15 cellular contexts compared by ENCODE assay signal in the genomic region with DNA sequence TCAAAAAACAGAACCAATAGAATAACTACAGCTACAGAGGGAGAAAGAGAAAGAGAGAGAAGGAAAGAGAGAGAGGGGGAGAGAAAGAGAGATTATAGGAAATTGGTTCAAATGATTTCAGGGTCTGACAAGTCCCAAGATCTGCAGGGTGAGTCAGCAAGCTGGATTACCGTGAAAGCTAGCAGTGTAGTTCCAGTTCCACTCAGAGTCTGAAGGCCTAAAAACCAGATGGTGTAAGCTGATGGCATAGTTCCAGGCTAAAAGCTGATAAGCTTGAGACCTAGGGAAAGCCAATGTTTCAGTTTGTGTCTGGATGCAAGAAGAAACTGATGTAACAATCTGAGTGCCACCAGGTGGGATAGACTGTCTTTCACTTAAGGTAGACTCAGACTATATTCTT.
A peak's percentile ranks its signal among the peaks of the same experiment; 100 is the strongest.
DNase-seq lines count a peak whose midpoint lies in the region; ATAC-seq, FAIRE-seq and TF ChIP-seq lines count a peak whose summit lies in the region.
"Had no signal": no experiment of that assay in that cellular context is flagged by ENCODE, and none has a peak within 500 bp of the region (broad histone marks: within the 10 kb centered on the region; RNA-seq: fewer than 3 reads in every experiment).

No MANE protein-coding gene starts in this region.

- intact Hi-C loops in K562 (cut with micrococcal nuclease), result no loop called here
- intact Hi-C loops in CD4-positive, alpha-beta T cell (cut with DNase I, micrococcal nuclease), result no loop called here

- no peak for TF ChIP-seq EP300 in K562 (IDR thresholded peaks at IDR 0.05; ENCODE audit: low read length)

- H3K4me1 Mint-ChIP-seq in CD4-positive, alpha-beta T cell (ENCODE audit: low read depth), result no peaks in the 10 kb centered on the region
- H3K4me1 Mint-ChIP-seq: activated naive CD8-positive, alpha-beta T cell treated with anti-CD3 and anti-CD28 coated beads for 36 hours; stimulated activated naive CD8-positive, alpha-beta T cell treated with anti-CD3 and anti-CD28 coated beads, Interleukin-15, amount 100 ng/mL, for 72 hours had no signal

- H2AK5ac ChIP-seq in neuronal stem cell (ENCODE audit: low read depth, low read length), result no peak overlapping the region

- no peak overlapping the region for H4K8ac ChIP-seq in neuronal stem cell (ENCODE audit: low read depth, low read length)

- H2BK5ac ChIP-seq in neuronal stem cell (ENCODE audit: low read length), result no peak overlapping the region

- H3K4me1 ChIP-seq in BE2C (no peaks in the 10 kb centered on the region), K562 (replicated peaks in 1 of 2; ENCODE audit: control insufficient read depth in 2 of 2, insufficient read depth in 2 of 2, low read length in 2 of 2) (no peaks in the 10 kb centered on the region), neuronal stem cell (ENCODE audit: control insufficient read depth in 2 of 2, insufficient read depth in 1 of 2, low read depth in 1 of 2, low read length in 2 of 2) (peaks cover 5 to 7% of the 10 kb centered on the region in 2 donors)

- H3K9me3 ChIP-seq in BE2C (no peaks in the 10 kb centered on the region), K562 (replicated peaks; ENCODE audit: control insufficient read depth, insufficient read depth, low read depth, low read length) (no peaks in the 10 kb centered on the region), neuronal stem cell (replicated peaks in 1 of 2; ENCODE audit: control insufficient read depth in 2 of 2, insufficient read depth in 1 of 2, low read depth in 1 of 2, low read length in 2 of 2) (no peaks in the 10 kb centered on the region)
- H3K9me3 ChIP-seq in CD4-positive, alpha-beta T cell (ENCODE audit: control insufficient read depth, low read length), result no peaks in the 10 kb centered on the region

- H3K4me3 ChIP-seq in BE2C (ENCODE audit: low read depth, low read length), result no peak overlapping the region
- no peak overlapping the region for H3K4me3 ChIP-seq in K562
- no peak overlapping the region for H3K4me3 ChIP-seq in neuronal stem cell (ENCODE audit: low read length in 2 of 2)

- peak; percentile 75 for DNase-seq in BE2C
- peak; percentile 51 for DNase-seq in HT1080 (ENCODE audit: low read depth)
- peak in 1 of 4 experiments; percentile 38 for DNase-seq in K562 (ENCODE audit: extremely low read depth in 1 of 4, low spot score in 3 of 4)
- DNase-seq in islet precursor cell, result peak; percentile 78
- DNase-seq in SIG-M5 treated with dmso at 0.1 percent for 504 hours (lab: John Stamatoyannopoulos, UW; ENCODE audit: unreplicated experiment), result no peak
- DNase-seq in neuronal stem cell (ENCODE audit: low spot score), result no peak
- DNase-seq in CD4-positive, alpha-beta T cell, result no peak
- DNase-seq: activated naive CD8-positive, alpha-beta T cell treated with anti-CD3 and anti-CD28 coated beads for 36 hours; AML-193; kidney; nucleus accumbens; stimulated activated CD4-positive, alpha-beta T cell treated with anti-CD3 and anti-CD28 coated beads, Interleukin-4, amount 100 ng/mL, for 1 hour; stimulated activated naive CD8-positive, alpha-beta T cell treated with anti-CD3 and anti-CD28 coated beads, Interleukin-15, amount 100 ng/mL, for 72 hours had no signal

- H3K27me3 Mint-ChIP-seq in CD4-positive, alpha-beta T cell, result peaks cover 23% of the 10 kb centered on the region
- H3K27me3 Mint-ChIP-seq: stimulated activated naive CD8-positive, alpha-beta T cell treated with anti-CD3 and anti-CD28 coated beads, Interleukin-15, amount 100 ng/mL, for 72 hours had no signal

- POLR2A ChIA-PET in K562 (lab: Yijun Ruan, JAX), result no interaction called here
- POLR2A ChIA-PET in CD4-positive, alpha-beta T cell (lab: Charles Lee), result no interaction called here

- H3K79me1 ChIP-seq in neuronal stem cell (ENCODE audit: low read depth, low read length), result no peaks in the 10 kb centered on the region

- no peaks in the 10 kb centered on the region for H3K36me3 Mint-ChIP-seq in CD4-positive, alpha-beta T cell (ENCODE audit: low read depth)
- H3K36me3 Mint-ChIP-seq: activated naive CD8-positive, alpha-beta T cell treated with anti-CD3 and anti-CD28 coated beads for 36 hours had no signal

- H3K36me3 ChIP-seq in BE2C (no peaks in the 10 kb centered on the region), K562 (ENCODE audit: control insufficient read depth, insufficient read depth, low read length) (no peaks in the 10 kb centered on the region), neuronal stem cell (replicated peaks in 1 of 2; ENCODE audit: control insufficient read depth in 2 of 2, insufficient read depth in 2 of 2, low read length in 2 of 2) (no peaks in the 10 kb centered on the region)

- 0% methylated on average over 1 of the region's 1 CpG for WGBS in K562 (ENCODE audit: insufficient coverage, low coverage, missing lambda C conversion rate)
- WGBS in neuronal stem cell (ENCODE audit: extremely low coverage in 2 of 2, insufficient read length in 2 of 2, insufficient replicate concordance in 1 of 2), 2 donors, result no CpG with 5 or more reads among the region's 1 CpG

- no peak overlapping the region for H3K18ac ChIP-seq in neuronal stem cell (ENCODE audit: low read length)

- H2AFZ ChIP-seq in K562 (ENCODE audit: low read depth, low read length) (no peak overlapping the region), neuronal stem cell (ENCODE audit: low read length) (no peak overlapping the region)

- no peak overlapping the region for H3K4me3 Mint-ChIP-seq in CD4-positive, alpha-beta T cell
- H3K4me3 Mint-ChIP-seq: activated naive CD8-positive, alpha-beta T cell treated with anti-CD3 and anti-CD28 coated beads for 36 hours; stimulated activated naive CD8-positive, alpha-beta T cell treated with anti-CD3 and anti-CD28 coated beads, Interleukin-15, amount 100 ng/mL, for 72 hours had no signal

- H3K27ac ChIP-seq in K562 (ENCODE audit: extremely low read depth, low read depth, low read length) (no peak overlapping the region), neuronal stem cell (replicated peaks; ENCODE audit: low read length) (no peak overlapping the region)
- H3K27ac ChIP-seq in CD4-positive, alpha-beta T cell (ENCODE audit: low read depth, low read length), result no peak overlapping the region

- H4K91ac ChIP-seq in neuronal stem cell (ENCODE audit: low read depth, low read length, poor library complexity), result no peak overlapping the region

- no peak overlapping the region for H3K27ac Mint-ChIP-seq in CD4-positive, alpha-beta T cell
- H3K27ac Mint-ChIP-seq: activated naive CD8-positive, alpha-beta T cell treated with anti-CD3 and anti-CD28 coated beads for 36 hours; stimulated activated naive CD8-positive, alpha-beta T cell treated with anti-CD3 and anti-CD28 coated beads, Interleukin-15, amount 100 ng/mL, for 72 hours had no signal

- TF ChIP-seq CTCF in BE2C (IDR thresholded peaks at IDR 0.05; ENCODE audit: low read depth, low read length) (no peak), K562 (IDR thresholded peaks at IDR 0.05 in 2 of 3, conservative IDR thresholded peaks at IDR 0.05 in 1 of 3; ENCODE audit: insufficient read depth in 2 of 3, low read depth in 1 of 3, low read length in 3 of 3) (no peak)
- TF ChIP-seq CTCF in CD4-positive, alpha-beta T cell (IDR thresholded peaks at IDR 0.05), result no peak

- H3K9me1 ChIP-seq in K562 (ENCODE audit: control insufficient read depth, insufficient read depth, low read length), result no peaks in the 10 kb centered on the region

- no peak for TF ChIP-seq RAD21 in K562 (CRISPR knock-in tag; conservative IDR thresholded peaks at IDR 0.05 in 1 of 2, IDR thresholded peaks at IDR 0.05 in 1 of 2)

- H3K14ac ChIP-seq in neuronal stem cell (ENCODE audit: low read length), result no peak overlapping the region

- no peak overlapping the region for H3K4ac ChIP-seq in neuronal stem cell (ENCODE audit: low read length)

- H2BK120ac ChIP-seq in neuronal stem cell (ENCODE audit: low read depth, low read length), result no peak overlapping the region

- in situ Hi-C loops in K562 (cut with MboI), result no loop called here

- H3K79me2 ChIP-seq in K562 (ENCODE audit: control insufficient read depth, insufficient read depth, low read length), result no peaks in the 10 kb centered on the region

- 0 out of 3 replicates have a peak, but pooled peaks have one; percentile 29 for ATAC-seq in K562
- ATAC-seq in CD4-positive, alpha-beta T cell (ENCODE audit: poor library complexity), result no peak
- ATAC-seq in HG02623 (IDR thresholded peaks at IDR 0.05; ENCODE audit: unreplicated experiment), result no peak
- ATAC-seq: stimulated activated naive CD8-positive, alpha-beta T cell treated with anti-CD3 and anti-CD28 coated beads, Interleukin-15, amount 100 ng/mL, for 72 hours had no signal

- H3K4me2 ChIP-seq in K562 (ENCODE audit: insufficient read depth, low read length), result no peak overlapping the region
- no peak overlapping the region for H3K4me2 ChIP-seq in neuronal stem cell (ENCODE audit: insufficient read depth, low read length, poor library complexity, severe bottlenecking)

- no peak for TF ChIP-seq POLR2A in K562 (conservative IDR thresholded peaks at IDR 0.05)

- no peak overlapping the region for H2BK12ac ChIP-seq in neuronal stem cell (ENCODE audit: low read length)

- no peaks in the 10 kb centered on the region for H4K20me1 ChIP-seq in K562 (replicated peaks; ENCODE audit: control insufficient read depth, insufficient read depth, low read length)

- H3K9me3 Mint-ChIP-seq in CD4-positive, alpha-beta T cell, result no peaks in the 10 kb centered on the region
- H3K9me3 Mint-ChIP-seq: activated naive CD8-positive, alpha-beta T cell treated with anti-CD3 and anti-CD28 coated beads for 36 hours; stimulated activated naive CD8-positive, alpha-beta T cell treated with anti-CD3 and anti-CD28 coated beads, Interleukin-15, amount 100 ng/mL, for 72 hours had no signal

- H3K9ac ChIP-seq in K562 (ENCODE audit: insufficient read depth in 1 of 2, low read depth in 2 of 2, low read length in 2 of 2), result no peak overlapping the region
- H3K9ac ChIP-seq in neuronal stem cell (ENCODE audit: low read depth, low read length, poor library complexity), result no peak overlapping the region

- H3K27me3 ChIP-seq in BE2C (no peaks in the 10 kb centered on the region), K562 (ENCODE audit: control insufficient read depth in 2 of 2, insufficient read depth in 2 of 2, low read length in 2 of 2) (no peaks in the 10 kb centered on the region), neuronal stem cell (ENCODE audit: control insufficient read depth in 3 of 3, insufficient read depth in 3 of 3, low read depth in 1 of 3, low read length in 3 of 3) (no peaks in the 10 kb centered on the region)
- no peaks in the 10 kb centered on the region for H3K27me3 ChIP-seq in CD4-positive, alpha-beta T cell (ENCODE audit: control insufficient read depth, insufficient read depth, low read length)

- CTCF ChIA-PET in K562 (lab: Yijun Ruan, JAX; ENCODE audit: low intra/inter-chr PET ratio), result no interaction called here
- CTCF ChIA-PET in CD4-positive, alpha-beta T cell (lab: Charles Lee), result no interaction called here

- FAIRE-seq in K562 (lab: Jason Lieb, UNC), result no peak
- FAIRE-seq: endothelial cell of umbilical vein, kidney had no signal

- no peak overlapping the region for H2BK15ac ChIP-seq in neuronal stem cell (ENCODE audit: low read length)

- BruUV-seq in K562 (replicated peaks; lab: Mats Ljungman, UMichigan), result no TSS peak

- H3K23ac ChIP-seq in neuronal stem cell (ENCODE audit: low read depth, low read length, poor library complexity), result no peak overlapping the region

TF ChIP-seq in K562, 482 proteins besides CTCF, POLR2A, EP300 and RAD21 (continues in another document):
- TF ChIP-seq FOSL1 (tag; conservative IDR thresholded peaks at IDR 0.05) (0 out of 2 replicates have a peak, but pooled peaks have one; percentile 18), CBFA2T3 (IDR thresholded peaks at IDR 0.05) (0 out of 2 replicates have a peak, but pooled peaks have one; percentile 7)

Comparison
In these comparisons a context has a peak if more than half of its experiments do, and no peak if none do; other contexts are left out.
1. DNase-seq: peak in BE2C (single experiment), HT1080 (single experiment) and islet precursor cell (single experiment); none in SIG-M5 treated with dmso at 0.1 percent for 504 hours (single experiment), neuronal stem cell (single experiment) and CD4-positive, alpha-beta T cell (0 of 10).